In the genomic region with DNA sequence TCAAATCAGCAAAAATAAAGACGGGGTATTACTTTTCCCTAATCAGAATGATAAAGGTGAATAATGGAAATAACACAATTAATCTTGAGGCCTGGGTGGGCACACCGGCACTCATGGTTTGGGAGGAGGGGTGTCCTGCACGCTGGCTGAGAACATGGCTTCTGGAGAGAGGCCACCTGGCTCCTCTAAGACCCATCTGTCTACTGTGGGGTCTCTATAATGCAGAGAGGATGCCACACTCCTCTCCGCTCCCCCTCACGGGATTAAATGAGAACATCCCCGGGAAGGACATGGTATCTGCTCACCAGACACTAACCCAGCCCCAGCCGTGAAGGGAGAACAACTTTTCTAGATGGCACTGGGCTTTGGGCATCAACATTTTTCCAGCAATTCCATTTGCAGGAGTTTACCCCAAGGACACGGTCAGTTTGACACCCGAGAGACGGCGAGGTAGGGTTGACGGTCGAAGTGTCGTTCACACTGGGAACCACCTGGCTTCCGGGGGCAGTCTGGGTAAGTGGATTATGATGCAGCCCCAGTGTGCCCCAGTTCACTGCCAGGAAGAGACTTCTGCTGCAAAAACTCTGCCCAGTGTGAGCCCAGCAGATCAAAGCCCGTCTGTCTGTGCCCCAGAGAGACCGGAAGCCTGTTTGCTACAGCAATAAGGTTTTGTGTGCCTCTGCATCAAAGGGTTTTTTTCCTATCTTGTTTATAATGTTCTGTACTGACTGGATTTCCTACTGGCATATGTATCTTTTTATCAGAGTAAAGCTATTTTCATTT, we compare ENCODE assay signal across 1 cellular context.
TF ChIP-seq lines count a peak whose summit lies in the region.

No MANE protein-coding gene starts in this region.

TF ChIP-seq in HCT116, 20 proteins besides CTCF, POLR2A, EP300 and RAD21 (continued from another document):
- no peak for TF ChIP-seq YY1 (IDR thresholded peaks at IDR 0.05; ENCODE audit: extremely low read depth, insufficient replicate concordance, low read depth, low read length)
- TF ChIP-seq ZBTB33 (IDR thresholded peaks at IDR 0.05; ENCODE audit: extremely low read depth, insufficient replicate concordance, low read length), result no peak
- no peak for TF ChIP-seq CBX3 (IDR thresholded peaks at IDR 0.05; ENCODE audit: low read depth)
